24 cellular contexts compared by ENCODE assay signal in the genomic region with DNA sequence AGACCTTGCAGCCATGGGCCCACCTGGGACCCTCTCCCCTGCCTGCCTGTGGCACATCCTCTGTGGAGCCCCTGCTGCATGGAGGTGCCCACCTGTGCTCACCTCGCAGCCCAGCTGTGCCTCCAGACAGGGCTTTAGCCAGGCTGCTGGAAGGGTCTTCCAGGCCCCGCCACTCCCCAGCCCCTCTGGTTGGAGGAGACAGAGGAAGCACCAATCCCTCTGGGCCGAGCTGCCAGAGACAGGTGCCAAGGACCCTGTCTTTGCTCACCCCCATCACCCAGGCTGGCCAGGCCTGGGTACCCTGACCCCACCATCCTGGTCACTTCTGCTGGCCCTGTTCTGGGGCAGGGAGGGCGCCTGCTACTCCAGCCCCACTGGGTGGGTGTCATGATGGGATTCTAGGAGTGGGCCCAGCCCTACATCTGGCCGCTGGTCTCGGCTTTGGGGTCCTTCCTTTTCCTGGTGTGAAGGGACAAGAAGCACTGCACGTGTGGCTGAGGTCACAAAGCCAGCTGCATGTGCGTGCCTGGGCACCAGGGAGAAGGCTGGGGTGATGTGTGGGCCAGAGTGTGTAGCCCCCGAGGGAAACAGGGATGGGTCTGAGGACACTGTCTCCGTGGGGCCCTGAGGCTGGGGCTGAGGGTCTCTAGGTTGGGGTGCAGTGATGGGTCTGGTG. TPM values are rescaled to one million over a fixed set of nuclear protein-coding genes. Genes with fewer than 3 reads are reported as not detected.
DNase-seq lines count a peak whose midpoint lies in the region; ATAC-seq and TF ChIP-seq lines count a peak whose summit lies in the region.
"Had no signal": no experiment of that assay in that cellular context is flagged by ENCODE, and none has a peak within 500 bp of the region (broad histone marks: within the 10 kb centered on the region; RNA-seq: fewer than 3 reads in every experiment).

No MANE protein-coding gene starts in this region.

- no peak overlapping the region for H3K4me3 Mint-ChIP-seq in stimulated activated naive B cell treated with anti-CD40 and anti-IgM and Interleukin-4, amounts not matched to agents 10 μg/mL and 1 μg/mL and 100 μg/mL, for 72 hours
- H3K4me3 Mint-ChIP-seq: activated naive CD4-positive, alpha-beta T cell treated with anti-CD3 and anti-CD28 coated beads, Interleukin-2, amount 50 U/mL, for 24 hours; CD14-positive monocyte; central memory CD8-positive, alpha-beta T cell; GM23338 had no signal

- H3K36me3 ChIP-seq in lower lobe of right lung: no peaks in the 10 kb centered on the region
- H3K36me3 ChIP-seq: ascending aorta, SJCRH30, suprapubic skin, WERI-Rb-1 had no signal

- ATAC-seq in left cardiac atrium: no peak
- ATAC-seq in left ventricle myocardium superior: no peak
- no peak for ATAC-seq in lower lobe of right lung
- no peak for ATAC-seq in stimulated activated naive B cell treated with anti-CD40 and anti-IgM and Interleukin-4, amounts not matched to agents 10 μg/mL and 1 μg/mL and 100 μg/mL, for 72 hours (replicated peaks)
- ATAC-seq in GM18502 (IDR thresholded peaks at IDR 0.05; ENCODE audit: poor library complexity, unreplicated experiment): no peak
- ATAC-seq in HG03196 (IDR thresholded peaks at IDR 0.05; ENCODE audit: unreplicated experiment): no peak
- ATAC-seq: GM23338 had no signal

- peaks cover 2 to 4% of the 10 kb centered on the region in 2 donors for H3K9me3 Mint-ChIP-seq in stimulated activated naive B cell treated with anti-CD40 and anti-IgM and Interleukin-4, amounts not matched to agents 10 μg/mL and 1 μg/mL and 100 μg/mL, for 72 hours
- H3K9me3 Mint-ChIP-seq: activated naive CD4-positive, alpha-beta T cell treated with anti-CD3 and anti-CD28 coated beads, Interleukin-2, amount 50 U/mL, for 24 hours; central memory CD8-positive, alpha-beta T cell; GM23338 had no signal

- peak overlapping the region; percentile 20 for H3K27ac Mint-ChIP-seq in stimulated activated naive B cell treated with anti-CD40 and anti-IgM and Interleukin-4, amounts not matched to agents 10 μg/mL and 1 μg/mL and 100 μg/mL, for 72 hours
- H3K27ac Mint-ChIP-seq: activated naive CD4-positive, alpha-beta T cell treated with anti-CD3 and anti-CD28 coated beads, Interleukin-2, amount 50 U/mL, for 24 hours; GM23338 had no signal

- H3K4me1 ChIP-seq in lower lobe of right lung: peaks cover 9% of the 10 kb centered on the region
- H3K4me1 ChIP-seq: SJCRH30 had no signal

- TF ChIP-seq CTCF in lower lobe of right lung (IDR thresholded peaks at IDR 0.05): no peak

- H3K27ac ChIP-seq in lower lobe of right lung: no peak overlapping the region
- H3K27ac ChIP-seq: ascending aorta, dorsolateral prefrontal cortex, SJCRH30, suprapubic skin, WERI-Rb-1 had no signal

- H3K36me3 Mint-ChIP-seq in stimulated activated naive B cell treated with anti-CD40 and anti-IgM and Interleukin-4, amounts not matched to agents 10 μg/mL and 1 μg/mL and 100 μg/mL, for 72 hours: no peaks in the 10 kb centered on the region
- H3K36me3 Mint-ChIP-seq: activated naive CD4-positive, alpha-beta T cell treated with anti-CD3 and anti-CD28 coated beads, Interleukin-2, amount 50 U/mL, for 24 hours; CD14-positive monocyte had no signal

- H3K4me1 Mint-ChIP-seq in stimulated activated naive B cell treated with anti-CD40 and anti-IgM and Interleukin-4, amounts not matched to agents 10 μg/mL and 1 μg/mL and 100 μg/mL, for 72 hours: peaks cover 12 to 31% of the 10 kb centered on the region in 2 donors
- H3K4me1 Mint-ChIP-seq: activated naive CD4-positive, alpha-beta T cell treated with anti-CD3 and anti-CD28 coated beads, Interleukin-2, amount 50 U/mL, for 24 hours had no signal

- peaks cover 5 to 31% of the 10 kb centered on the region in 2 donors for H3K27me3 Mint-ChIP-seq in stimulated activated naive B cell treated with anti-CD40 and anti-IgM and Interleukin-4, amounts not matched to agents 10 μg/mL and 1 μg/mL and 100 μg/mL, for 72 hours
- H3K27me3 Mint-ChIP-seq: central memory CD8-positive, alpha-beta T cell had no signal

- H3K9me3 ChIP-seq in lower lobe of right lung: no peaks in the 10 kb centered on the region
- H3K9me3 ChIP-seq: ascending aorta, SJCRH30, suprapubic skin had no signal

- H3K27me3 ChIP-seq in lower lobe of right lung (ENCODE audit: low read depth): peaks cover 26% of the 10 kb centered on the region
- H3K27me3 ChIP-seq: ascending aorta had no signal

- DNase-seq in left cardiac atrium (peak; percentile 14), left ventricle myocardium superior (no peak), HuH-7 (ENCODE audit: low spot score) (peak; percentile 1), lower lobe of right lung (peak; percentile 32), occipital lobe (lab: John Stamatoyannopoulos, UW) (no peak)
- no peak for DNase-seq in stimulated activated naive B cell treated with anti-CD40 and anti-IgM and Interleukin-4, amounts not matched to agents 10 μg/mL and 1 μg/mL and 100 μg/mL, for 72 hours
- DNase-seq: foreskin melanocyte, KBM-7, NCI-H1694 treated with DMSO at 0.1 percent for 48 hours, NCI-H748 treated with DMSO at 0.1 percent for 48 hours, SJCRH30, T-helper 2 cell had no signal

- intact Hi-C loops in left cardiac atrium (cut with DNase I): no loop called here
- intact Hi-C loops in left ventricle myocardium superior (cut with micrococcal nuclease): no loop called here
- intact Hi-C loops in lower lobe of right lung (cut with DNase I): no loop called here

- no peak overlapping the region for H3K4me3 ChIP-seq in lower lobe of right lung
- H3K4me3 ChIP-seq: ascending aorta, dorsolateral prefrontal cortex, GM23338, SJCRH30, suprapubic skin had no signal

RNA-seq across cellular contexts. Expression of a gene that starts 9.3 kb away (rescaled TPM):
- total RNA-seq in left cardiac atrium (under 1 TPM; 0.16 to 0.38 TPM), left ventricle myocardium superior (0.52 TPM), lower lobe of right lung (not detected), occipital lobe (0.31 TPM)
- total RNA-seq: ascending aorta, epithelial cell of proximal tubule, G401 had no signal

RNA-seq across cellular contexts. Expression of a gene that starts 23.0 kb away (rescaled TPM):
- total RNA-seq in left cardiac atrium (under 1 TPM in 1 of 2 donors, not detected in 1; 0.44 TPM), left ventricle myocardium superior (not detected), lower lobe of right lung (not detected), occipital lobe (0.16 TPM)
- total RNA-seq: ascending aorta, epithelial cell of proximal tubule, G401, SJCRH30, suprapubic skin had no signal

RNA-seq across cellular contexts. Expression of a gene that starts 59.0 kb away (rescaled TPM):
- total RNA-seq in left cardiac atrium: 1 to 10 TPM; 1.2 to 1.5 TPM
- total RNA-seq in left ventricle myocardium superior: 1.4 TPM
- total RNA-seq in lower lobe of right lung: 1.4 TPM
- not detected for total RNA-seq in occipital lobe
- total RNA-seq: ascending aorta, G401, suprapubic skin had no signal

Comparison
In these comparisons a context has a peak if more than half of its experiments do, and no peak if none do; other contexts are left out.
1. DNase-seq: peak in left cardiac atrium (single experiment), HuH-7 (single experiment) and lower lobe of right lung (single experiment); none in left ventricle myocardium superior (single experiment), stimulated activated naive B cell treated with anti-CD40 and anti-IgM and Interleukin-4, amounts not matched to agents 10 μg/mL and 1 μg/mL and 100 μg/mL, for 72 hours (single experiment) and occipital lobe (single experiment).